8 cellular contexts compared by ENCODE assay signal in genomic region chr5:134101686-134102439, GRCh38. TPM values are rescaled to one million over a fixed set of nuclear protein-coding genes. Genes with fewer than 3 reads are reported as not detected.
DNase-seq lines count a peak whose midpoint lies in the region; ATAC-seq and TF ChIP-seq lines count a peak whose summit lies in the region.

No MANE protein-coding gene starts in this region.

- H3K36me3 ChIP-seq in thyroid gland = no peaks in the 10 kb centered on the region

- H3K4me1 ChIP-seq in thyroid gland = peaks cover 0 to 14% of the 10 kb centered on the region in 2 donors

- WGBS in thyroid gland, 2 donors = 45 to 51% methylated on average over 4 to 15 of the region's 20 CpGs

- peaks cover 17% of the 10 kb centered on the region for H3K4me1 Mint-ChIP-seq in neural crest cell

- H3K27me3 Mint-ChIP-seq in neural crest cell (ENCODE audit: low read depth) = peaks cover 3% of the 10 kb centered on the region

- H3K27ac ChIP-seq in thyroid gland = no peak overlapping the region

- intact Hi-C loops in thyroid gland (cut with DNase I) = loop anchor here (2.0 kb wide), 1 partner anchor 43 kb away; no protein-coding TSS in a partner anchor

- H3K4me3 Mint-ChIP-seq in neural crest cell = no peak overlapping the region

- TF ChIP-seq CTCF in neural crest cell (conservative IDR thresholded peaks at IDR 0.05) = peak; percentile 80
- peak; percentile 55 to 92 (median 82) for TF ChIP-seq CTCF in thyroid gland (IDR thresholded peaks at IDR 0.05)

- no peaks in the 10 kb centered on the region for H3K9me3 ChIP-seq in thyroid gland

- no peak overlapping the region for H3K4me3 ChIP-seq in thyroid gland (replicated peaks in 1 of 3)

- DNase-seq in NCI-H748 (lab: John Stamatoyannopoulos, UW; ENCODE audit: unreplicated experiment) (peak; percentile 38), NCI-H748 treated with DMSO at 0.1 percent for 48 hours (lab: John Stamatoyannopoulos, UW) (no peak), NCI-H82 treated with DMSO at 0.1 percent for 48 hours (lab: John Stamatoyannopoulos, UW; ENCODE audit: unreplicated experiment) (peak; percentile 14), activated T-cell treated with anti-CD3 and anti-CD28 coated beads for 24 hours (ENCODE audit: low read depth) (peak; percentile 69), neural crest cell (ENCODE audit: low read depth, low spot score) (peak; percentile 78), thyroid gland (peak; percentile 44 to 52)

- no peak for TF ChIP-seq POLR2A in thyroid gland (IDR thresholded peaks at IDR 0.05)

- no peak overlapping the region for H3K27ac Mint-ChIP-seq in neural crest cell (ENCODE audit: unreplicated experiment)

- H3K27me3 ChIP-seq in thyroid gland = no peaks in the 10 kb centered on the region

- no peaks in the 10 kb centered on the region for H3K36me3 Mint-ChIP-seq in neural crest cell (ENCODE audit: low read depth)

- H3K9me3 Mint-ChIP-seq in neural crest cell = no peaks in the 10 kb centered on the region

- ATAC-seq in esophagus mucosa = peak; percentile 62
- no peak for ATAC-seq in GM21529 (IDR thresholded peaks at IDR 0.05; ENCODE audit: unreplicated experiment)

RNA-seq across cellular contexts. Expression of gene TCF7, which starts 12.6 kb away (rescaled TPM):
- total RNA-seq in esophagus mucosa (4.6 TPM), neural crest cell (18.0 and 19.3 TPM in 2 replicates), thyroid gland (10 to 100 TPM in 1 of 4 donors, 1 to 10 TPM in 3; 7.4 to 11.8 (median 8.9) TPM)
